In genomic region chr2:154170400-154170799, GRCh38 we compare ENCODE assay signal across 23 cellular contexts.
"Had no signal": no experiment of that assay in that cellular context is flagged by ENCODE, and none has a peak within 500 bp of the region (broad histone marks: within the 10 kb centered on the region; RNA-seq: fewer than 3 reads in every experiment).

No MANE protein-coding gene starts in this region.

- DNase-seq: colonic mucosa; cortex of kidney; dermis blood vessel endothelial cell; dorsolateral prefrontal cortex; effector CD4-positive, alpha-beta T cell; effector CD8-positive, alpha-beta T cell; effector memory CD4-positive, alpha-beta T cell; effector memory CD8-positive, alpha-beta T cell; endodermal cell; erythroblast; esophagus squamous epithelium; foreskin fibroblast; foreskin keratinocyte; foreskin melanocyte; gastrocnemius medialis; glutamatergic neuron; head of caudate nucleus; heart left ventricle; heart right ventricle had no signal

- H3K4me3 ChIP-seq: colonic mucosa, coronary artery, dorsolateral prefrontal cortex, esophagus muscularis mucosa, esophagus squamous epithelium, gastrocnemius medialis, gastroesophageal sphincter, heart left ventricle, heart right ventricle had no signal

- H3K36me3 ChIP-seq: colonic mucosa, esophagus muscularis mucosa, esophagus squamous epithelium, gastrocnemius medialis, gastroesophageal sphincter, heart left ventricle, heart right ventricle had no signal

- H3K9me3 ChIP-seq: colonic mucosa, esophagus muscularis mucosa, esophagus squamous epithelium, gastrocnemius medialis, gastroesophageal sphincter, heart left ventricle had no signal

- H3K27ac ChIP-seq: colonic mucosa, coronary artery, dorsolateral prefrontal cortex, epithelial cell of prostate, esophagus muscularis mucosa, esophagus squamous epithelium, foreskin keratinocyte, gastrocnemius medialis, gastroesophageal sphincter, heart left ventricle, heart right ventricle had no signal

- H3K27me3 ChIP-seq: colonic mucosa, dorsolateral prefrontal cortex, esophagus muscularis mucosa, esophagus squamous epithelium, foreskin keratinocyte, gastrocnemius medialis, gastroesophageal sphincter, heart left ventricle, heart right ventricle had no signal
